In the genomic region with DNA sequence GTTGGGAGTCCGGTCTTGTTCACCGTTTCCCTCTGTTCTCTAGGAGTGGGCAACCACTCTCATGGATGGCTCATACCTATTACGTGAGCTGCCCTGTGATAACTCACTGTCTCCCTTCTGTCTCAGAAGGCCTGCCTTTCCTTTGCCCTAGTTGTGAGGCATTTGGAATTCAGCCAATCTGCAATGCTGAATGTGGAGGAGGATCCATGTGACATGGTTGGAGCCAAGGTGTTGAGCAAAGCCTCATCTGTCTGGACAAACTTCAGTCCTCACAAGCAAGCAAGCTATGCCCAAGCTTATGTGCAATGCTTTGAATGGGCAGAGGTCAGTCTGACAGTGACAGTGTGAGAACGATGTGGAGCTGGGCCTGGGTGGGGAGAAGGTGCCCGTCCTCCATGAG, we compare ENCODE assay signal across 1 cellular context.
TF ChIP-seq lines count a peak whose summit lies in the region.

No MANE protein-coding gene starts in this region.

TF ChIP-seq in A549, 52 proteins besides CTCF, POLR2A, EP300 and RAD21 (continued from another document):
- TF ChIP-seq CEBPB (IDR thresholded peaks at IDR 0.05) (no peak), GATA3 (IDR thresholded peaks at IDR 0.05; ENCODE audit: borderline replicate concordance) (no peak), MAFK (IDR thresholded peaks at IDR 0.05; ENCODE audit: partially characterized antibody) (no peak), BHLHE40 (IDR thresholded peaks at IDR 0.05; ENCODE audit: low read depth, low read length) (no peak), POLR2AphosphoS2 (conservative IDR thresholded peaks at IDR 0.05; ENCODE audit: low read length) (no peak), ZC3H11A (IDR thresholded peaks at IDR 0.05) (no peak)
- TF ChIP-seq, protein P1, sequence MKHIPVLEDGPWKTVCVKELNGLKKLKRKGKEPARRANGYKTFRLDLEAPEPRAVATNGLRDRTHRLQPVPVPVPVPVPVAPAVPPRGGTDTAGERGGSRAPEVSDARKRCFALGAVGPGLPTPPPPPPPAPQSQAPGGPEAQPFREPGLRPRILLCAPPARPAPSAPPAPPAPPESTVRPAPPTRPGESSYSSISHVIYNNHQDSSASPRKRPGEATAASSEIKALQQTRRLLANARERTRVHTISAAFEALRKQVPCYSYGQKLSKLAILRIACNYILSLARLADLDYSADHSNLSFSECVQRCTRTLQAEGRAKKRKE (CRISPR knock-in tag; IDR thresholded peaks at IDR 0.05; ENCODE audit: low read depth): no peak
- TF ChIP-seq, protein P2, sequence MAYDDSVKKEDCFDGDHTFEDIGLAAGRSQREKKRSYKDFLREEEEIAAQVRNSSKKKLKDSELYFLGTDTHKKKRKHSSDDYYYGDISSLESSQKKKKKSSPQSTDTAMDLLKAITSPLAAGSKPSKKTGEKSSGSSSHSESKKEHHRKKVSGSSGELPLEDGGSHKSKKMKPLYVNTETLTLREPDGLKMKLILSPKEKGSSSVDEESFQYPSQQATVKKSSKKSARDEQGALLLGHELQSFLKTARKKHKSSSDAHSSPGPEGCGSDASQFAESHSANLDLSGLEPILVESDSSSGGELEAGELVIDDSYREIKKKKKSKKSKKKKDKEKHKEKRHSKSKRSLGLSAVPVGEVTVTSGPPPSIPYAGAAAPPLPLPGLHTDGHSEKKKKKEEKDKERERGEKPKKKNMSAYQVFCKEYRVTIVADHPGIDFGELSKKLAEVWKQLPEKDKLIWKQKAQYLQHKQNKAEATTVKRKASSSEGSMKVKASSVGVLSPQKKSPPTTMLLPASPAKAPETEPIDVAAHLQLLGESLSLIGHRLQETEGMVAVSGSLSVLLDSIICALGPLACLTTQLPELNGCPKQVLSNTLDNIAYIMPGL (CRISPR knock-in tag; IDR thresholded peaks at IDR 0.05; ENCODE audit: borderline replicate concordance): no peak
TF ChIP-seq in A549: peak in this region for 0.
